Comparison of ENCODE assay signal across 17 cellular contexts in genomic region chr2:10757814-10758286, GRCh38. TPM values are rescaled to one million over a fixed set of nuclear protein-coding genes. Genes with fewer than 3 reads are reported as not detected.
DNase-seq lines count a peak whose midpoint lies in the region; ATAC-seq, FAIRE-seq and TF ChIP-seq lines count a peak whose summit lies in the region.
"Had no signal": no experiment of that assay in that cellular context is flagged by ENCODE, and none has a peak within 500 bp of the region (broad histone marks: within the 10 kb centered on the region; RNA-seq: fewer than 3 reads in every experiment).

No MANE protein-coding gene starts in this region.

- 86% methylated on average over 6 of the region's 6 CpGs for WGBS in A549 (ENCODE audit: missing lambda C conversion rate)
- 92% methylated on average over 6 of the region's 6 CpGs for WGBS in esophagus muscularis mucosa

- no peak for FAIRE-seq in A549 (lab: Jason Lieb, UNC)

- H2AFZ ChIP-seq in GM23338 (0 out of 2 replicates have a peak overlapping the region, but pooled peaks have one; percentile 52), parathyroid adenoma (peak overlapping the region; percentile 75), OCI-LY7 (ENCODE audit: low read length) (no peak overlapping the region)

- H4K20me1 ChIP-seq in GM23338 (replicated peaks; ENCODE audit: insufficient read depth): no peaks in the 10 kb centered on the region; the same call in 1 of the 2 replicates
- no peaks in the 10 kb centered on the region for H4K20me1 ChIP-seq in OCI-LY7 (ENCODE audit: insufficient read depth, low read length)
- H4K20me1 ChIP-seq: BLaER1 had no signal

- no peak overlapping the region for H3K4me2 ChIP-seq in A549
- H3K4me2 ChIP-seq in GM23338: no peak overlapping the region
- H3K4me2 ChIP-seq in parathyroid adenoma (ENCODE audit: low read length): no peak overlapping the region
- H3K4me2 ChIP-seq in OCI-LY7 (ENCODE audit: low read length): no peak overlapping the region
- H3K4me2 ChIP-seq: BLaER1 had no signal

- H3K4me3 Mint-ChIP-seq in GM23338: no peak overlapping the region
- H3K4me3 Mint-ChIP-seq: CD4-positive, CD25-positive, alpha-beta regulatory T cell; IgD-negative memory B cell had no signal

- H3K9me2 ChIP-seq in GM23338 (ENCODE audit: insufficient read depth): no peaks in the 10 kb centered on the region
- H3K9me2 ChIP-seq in OCI-LY7 (ENCODE audit: insufficient read depth, low read length): no peaks in the 10 kb centered on the region

- H3F3A ChIP-seq in GM23338 (replicated peaks; ENCODE audit: low read depth): no peaks in the 10 kb centered on the region

- H3K9ac ChIP-seq in parathyroid adenoma: no peak overlapping the region
- H3K9ac ChIP-seq: BLaER1 had no signal

- CTCF ChIA-PET in A549 (lab: Yijun Ruan, JAX) (interaction anchor here (0.5 to 1.5 kb wide), 2 partner anchors 13 to 27 kb away, joined by 3 to 4 read pairs; no protein-coding TSS in a partner anchor), OCI-LY7 (lab: Charles Lee; ENCODE audit: unreplicated experiment) (no interaction called here)

- no TSS peak for BruUV-seq in OCI-LY7 (replicated peaks; lab: Mats Ljungman, UMichigan)

- TF ChIP-seq RAD21 in A549 (conservative IDR thresholded peaks at IDR 0.05 in 1 of 2, IDR thresholded peaks at IDR 0.05 in 1 of 2): no peak

- TF ChIP-seq EP300 in A549 (IDR thresholded peaks at IDR 0.05): no peak
- no peak for TF ChIP-seq EP300 in esophagus muscularis mucosa (IDR thresholded peaks at IDR 0.05)

- H3K79me2 ChIP-seq in GM23338 (replicated peaks; ENCODE audit: insufficient read depth): no peaks in the 10 kb centered on the region
- H3K79me2 ChIP-seq in parathyroid adenoma: no peaks in the 10 kb centered on the region
- no peaks in the 10 kb centered on the region for H3K79me2 ChIP-seq in OCI-LY7 (ENCODE audit: insufficient read depth, low read depth, low read length)

- POLR2A ChIA-PET in A549 (lab: Yijun Ruan, JAX) (no interaction called here), OCI-LY7 (lab: Charles Lee) (no interaction called here)

- H3K9me3 Mint-ChIP-seq in GM23338: no peaks in the 10 kb centered on the region
- H3K9me3 Mint-ChIP-seq: CD4-positive, CD25-positive, alpha-beta regulatory T cell; IgD-negative memory B cell had no signal

- ATAC-seq in A549 (no peak), GM23338 (no peak)

- 0 out of 3 replicates have a peak, but pooled peaks cover 1% of the 10 kb centered on the region for H3K4me1 Mint-ChIP-seq in GM23338
- H3K4me1 Mint-ChIP-seq: CD4-positive, CD25-positive, alpha-beta regulatory T cell had no signal

- H3K27ac ChIP-seq in A549 (no peak overlapping the region), GM23338 (ENCODE audit: low read depth) (no peak overlapping the region), esophagus muscularis mucosa (replicated peaks in 1 of 4) (no peak overlapping the region), parathyroid adenoma (peak overlapping the region; percentile 61), OCI-LY7 (ENCODE audit: low read depth, low read length, poor library complexity, severe bottlenecking) (no peak overlapping the region)
- H3K27ac ChIP-seq: BLaER1 had no signal

- DNase-seq in A549 (ENCODE audit: low read depth in 1 of 2, low spot score in 1 of 2): no peak
- no peak for DNase-seq in GM23338 (ENCODE audit: low spot score)
- peak; percentile 82 for DNase-seq in esophagus muscularis mucosa (ENCODE audit: extremely low spot score)
- DNase-seq in activated gamma-delta T cell treated with Interleukin-2 at 50 U/mL for 16 hours: no peak
- DNase-seq in OCI-LY7 (ENCODE audit: low spot score): no peak
- no peak for DNase-seq in NCI-H446 (lab: John Stamatoyannopoulos, UW)
- no peak for DNase-seq in SK-N-DZ (ENCODE audit: low spot score)
- DNase-seq: AML-193; CD4-positive, CD25-positive, alpha-beta regulatory T cell; DMS53; GF-D8; GOT3 had no signal

- H3K36me3 ChIP-seq in GM23338 (ENCODE audit: insufficient read depth) (no peaks in the 10 kb centered on the region), esophagus muscularis mucosa (no peaks in the 10 kb centered on the region), parathyroid adenoma (ENCODE audit: control insufficient read depth, insufficient read depth, low read length) (no peaks in the 10 kb centered on the region), OCI-LY7 (ENCODE audit: insufficient read depth, low read length) (no peaks in the 10 kb centered on the region)
- H3K36me3 ChIP-seq: BLaER1, HAP-1 had no signal

- no peak overlapping the region for H3K4me3 ChIP-seq in A549
- H3K4me3 ChIP-seq in GM23338: no peak overlapping the region
- no peak overlapping the region for H3K4me3 ChIP-seq in esophagus muscularis mucosa
- no peak overlapping the region for H3K4me3 ChIP-seq in parathyroid adenoma (ENCODE audit: low read depth, low read length)
- no peak overlapping the region for H3K4me3 ChIP-seq in OCI-LY7 (ENCODE audit: low read depth, low read length, poor library complexity, severe bottlenecking)
- H3K4me3 ChIP-seq: BLaER1, HAP-1 had no signal

- H3K4me1 ChIP-seq in A549: no peaks in the 10 kb centered on the region
- no peaks in the 10 kb centered on the region for H3K4me1 ChIP-seq in GM23338 (ENCODE audit: insufficient read depth)
- H3K4me1 ChIP-seq in esophagus muscularis mucosa: no peaks in the 10 kb centered on the region
- peaks cover 6% of the 10 kb centered on the region for H3K4me1 ChIP-seq in parathyroid adenoma
- no peaks in the 10 kb centered on the region for H3K4me1 ChIP-seq in OCI-LY7 (ENCODE audit: insufficient read depth, low read length, poor library complexity, severe bottlenecking)
- H3K4me1 ChIP-seq: HAP-1 had no signal

- TF ChIP-seq POLR2A in A549 (IDR thresholded peaks at IDR 0.05; ENCODE audit: low read length) (no peak), esophagus muscularis mucosa (IDR thresholded peaks at IDR 0.05; ENCODE audit: low read depth) (no peak)

- no peaks in the 10 kb centered on the region for H3K36me3 Mint-ChIP-seq in GM23338 (ENCODE audit: low read depth)
- H3K36me3 Mint-ChIP-seq: CD4-positive, CD25-positive, alpha-beta regulatory T cell; IgD-negative memory B cell had no signal

- peaks cover 8% of the 10 kb centered on the region for H3K27me3 Mint-ChIP-seq in GM23338 (ENCODE audit: insufficient read depth, low read depth, poor library complexity)
- H3K27me3 Mint-ChIP-seq: CD4-positive, CD25-positive, alpha-beta regulatory T cell; IgD-negative memory B cell had no signal

- H3K27me3 ChIP-seq in GM23338 (ENCODE audit: insufficient read depth) (no peaks in the 10 kb centered on the region), esophagus muscularis mucosa (peaks cover 0 to 14% (median 0%) of the 10 kb centered on the region in 4 donors), parathyroid adenoma (ENCODE audit: control insufficient read depth, insufficient read depth, low read length) (no peaks in the 10 kb centered on the region)
- H3K27me3 ChIP-seq: BLaER1 had no signal

- no peak for TF ChIP-seq CTCF in A549 (IDR thresholded peaks at IDR 0.05)
- no peak for TF ChIP-seq CTCF in GM23338 (conservative IDR thresholded peaks at IDR 0.05; ENCODE audit: low read depth in 2 of 2)
- TF ChIP-seq CTCF in esophagus muscularis mucosa (IDR thresholded peaks at IDR 0.05): no peak
- TF ChIP-seq CTCF in parathyroid adenoma (IDR thresholded peaks at IDR 0.05): no peak
- TF ChIP-seq CTCF in OCI-LY7 (conservative IDR thresholded peaks at IDR 0.05; ENCODE audit: low read length): no peak

- H3K27ac Mint-ChIP-seq in GM23338: no peak overlapping the region
- H3K27ac Mint-ChIP-seq: CD4-positive, CD25-positive, alpha-beta regulatory T cell; IgD-negative memory B cell had no signal

- intact Hi-C loops in esophagus muscularis mucosa (cut with DNase I): no loop called here
- intact Hi-C loops in OCI-LY7 (cut with micrococcal nuclease; ENCODE audit: unreplicated experiment): no loop called here

- no peaks in the 10 kb centered on the region for H3K9me3 ChIP-seq in A549
- H3K9me3 ChIP-seq in esophagus muscularis mucosa: no peaks in the 10 kb centered on the region
- H3K9me3 ChIP-seq in parathyroid adenoma (ENCODE audit: control insufficient read depth, low read length): no peaks in the 10 kb centered on the region
- no peaks in the 10 kb centered on the region for H3K9me3 ChIP-seq in OCI-LY7 (ENCODE audit: low read length)
- H3K9me3 ChIP-seq: BLaER1, HAP-1 had no signal

TF ChIP-seq in A549, 52 proteins besides CTCF, POLR2A, EP300 and RAD21 (continues in another document):
- TF ChIP-seq ZNF302 (CRISPR knock-in tag; IDR thresholded peaks at IDR 0.05): no peak
- no peak for TF ChIP-seq CBX2 (IDR thresholded peaks at IDR 0.05; ENCODE audit: borderline replicate concordance, low read depth)

TF ChIP-seq in GM23338, 12 proteins besides CTCF, POLR2A, EP300 and RAD21 (continues in another document):
- TF ChIP-seq STAT1 (IDR thresholded peaks at IDR 0.05; ENCODE audit: unreplicated experiment): no peak

RNA-seq across cellular contexts. Expression of gene ATP6V1C2, which starts 36.4 kb away (rescaled TPM):
- polyA plus RNA-seq in A549 (2011; rRNA removed) (0.14 and 0.21 TPM in 2 replicates), A549 (2017; fragmentation: RNase III; extraction: RNeasy Plus Mini Kit Qiagen cat#74134 plus additional on column Dnase treatment) (0.08 to 0.18 TPM (median 0.09 TPM) in 3 replicates), GM23338 (2016; fragmentation: Nextera tagmentation; extraction: Ambion mirVana) (1.5 and 2.1 TPM in 2 replicates)
- polyA plus RNA-seq in A549 (2012; cell fraction: cytosol; rRNA removed): 0.03 and 0.04 TPM in 2 replicates
- 0.01 TPM in 1 of 2 replicates, not detected in the other for polyA plus RNA-seq in A549 (2012; cell fraction: nucleus; rRNA removed)
- polyA minus RNA-seq in A549 (2011; rRNA and poly(A)+ RNA removed): not detected in 2 replicates
- 0.14 and 0.35 TPM in 2 replicates for total RNA-seq in GM23338 (2014; rRNA removed; shearing (Covaris generic))
- total RNA-seq in esophagus muscularis mucosa (under 1 TPM in 1 of 4 donors, not detected in 3; 0.17 TPM), OCI-LY7 (2022) (not detected in 2 replicates)
- 0.13 TPM in 1 of 2 replicates, not detected in the other for total RNA-seq in OCI-LY7 (2014; rRNA removed; shearing (Covaris generic))
- 0.14 and 0.16 TPM in 2 replicates for polyA plus RNA-seq in SK-N-DZ (2014; cell fraction: cytosol; rRNA removed)
- 0.32 TPM in 1 of 2 replicates, not detected in the other for polyA plus RNA-seq in SK-N-DZ (2014; cell fraction: nucleus; rRNA removed)
- total RNA-seq: CD4-positive, CD25-positive, alpha-beta regulatory T cell; HT-29 had no signal

RNA-seq across cellular contexts. Expression of gene PDIA6, which starts 54.7 kb away (rescaled TPM):
- polyA plus RNA-seq in A549 (2011; rRNA removed) (292 and 442 TPM in 2 replicates), A549 (2017; fragmentation: RNase III; extraction: RNeasy Plus Mini Kit Qiagen cat#74134 plus additional on column Dnase treatment) (309 to 325 TPM (median 322 TPM) in 3 replicates), GM23338 (2016; fragmentation: Nextera tagmentation; extraction: Ambion mirVana) (284 and 331 TPM in 2 replicates)
- 170 and 188 TPM in 2 replicates for polyA plus RNA-seq in A549 (2012; cell fraction: cytosol; rRNA removed)
- polyA plus RNA-seq in A549 (2012; cell fraction: nucleus; rRNA removed): 107 and 173 TPM in 2 replicates
- 98.3 and 120 TPM in 2 replicates for polyA minus RNA-seq in A549 (2011; rRNA and poly(A)+ RNA removed)
- total RNA-seq in GM23338 (2014; rRNA removed; shearing (Covaris generic)): 374 and 382 TPM in 2 replicates
- total RNA-seq in esophagus muscularis mucosa (10 to 100 TPM; 64.8 to 99.7 (median 85.3) TPM), OCI-LY7 (2022) (132 and 150 TPM in 2 replicates)
- total RNA-seq in OCI-LY7 (2014; rRNA removed; shearing (Covaris generic)): 171 and 192 TPM in 2 replicates
- polyA plus RNA-seq in SK-N-DZ (2014; cell fraction: cytosol; rRNA removed): 211 and 220 TPM in 2 replicates
- polyA plus RNA-seq in SK-N-DZ (2014; cell fraction: nucleus; rRNA removed): 71.4 and 93.1 TPM in 2 replicates
